ENCODE assay signal across 1 cellular context in the genomic region with DNA sequence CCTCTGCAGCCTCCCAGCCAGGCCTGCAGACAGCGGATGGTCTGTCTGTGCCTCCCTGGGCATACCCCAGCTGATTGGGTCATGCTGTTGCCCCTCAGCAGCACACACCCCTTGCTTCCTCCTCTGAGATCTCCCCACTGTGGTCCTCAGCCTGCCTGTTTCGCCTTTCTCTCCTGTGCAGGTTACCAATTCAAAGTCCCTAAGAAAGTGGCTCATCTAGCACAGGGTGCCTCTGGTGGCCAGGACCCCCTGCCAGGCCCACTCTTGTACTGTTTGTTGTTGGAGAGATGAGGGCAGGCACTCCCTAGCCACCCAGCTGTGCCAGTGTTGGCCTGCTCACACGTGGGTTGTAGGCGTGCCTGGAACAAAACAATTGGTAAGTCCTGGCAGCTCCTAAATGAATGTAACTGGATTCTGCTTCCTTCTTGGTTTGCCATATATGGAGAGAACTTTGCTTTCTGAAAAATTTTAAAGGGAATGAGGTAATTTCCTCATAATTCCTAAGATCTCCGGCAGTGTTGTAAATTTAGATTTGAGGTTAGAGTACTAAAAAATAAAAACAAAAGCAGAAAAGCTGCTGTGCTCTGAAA.
TF ChIP-seq lines count a peak whose summit lies in the region.

No MANE protein-coding gene starts in this region.

TF ChIP-seq in HEK293, 187 proteins besides CTCF, POLR2A, EP300 and RAD21 (continued from another document):
- TF ChIP-seq, protein P1, sequence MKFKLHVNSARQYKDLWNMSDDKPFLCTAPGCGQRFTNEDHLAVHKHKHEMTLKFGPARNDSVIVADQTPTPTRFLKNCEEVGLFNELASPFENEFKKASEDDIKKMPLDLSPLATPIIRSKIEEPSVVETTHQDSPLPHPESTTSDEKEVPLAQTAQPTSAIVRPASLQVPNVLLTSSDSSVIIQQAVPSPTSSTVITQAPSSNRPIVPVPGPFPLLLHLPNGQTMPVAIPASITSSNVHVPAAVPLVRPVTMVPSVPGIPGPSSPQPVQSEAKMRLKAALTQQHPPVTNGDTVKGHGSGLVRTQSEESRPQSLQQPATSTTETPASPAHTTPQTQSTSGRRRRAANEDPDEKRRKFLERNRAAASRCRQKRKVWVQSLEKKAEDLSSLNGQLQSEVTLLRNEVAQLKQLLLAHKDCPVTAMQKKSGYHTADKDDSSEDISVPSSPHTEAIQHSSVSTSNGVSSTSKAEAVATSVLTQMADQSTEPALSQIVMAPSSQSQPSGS (tag by site-specific recombination; IDR thresholded peaks at IDR 0.05; ENCODE audit: low read depth): 0 out of 2 replicates have a peak, but pooled peaks have one; percentile 23
- TF ChIP-seq ZNF560 (tag by site-specific recombination; IDR thresholded peaks at IDR 0.05; ENCODE audit: borderline replicate concordance): no peak
- no peak for TF ChIP-seq ZNF114 (tag by site-specific recombination; IDR thresholded peaks at IDR 0.05)
- TF ChIP-seq SALL2 (tag by site-specific recombination; IDR thresholded peaks at IDR 0.05; ENCODE audit: borderline replicate concordance): no peak
- peak; percentile 37 for TF ChIP-seq ZXDB (tag by site-specific recombination; IDR thresholded peaks at IDR 0.05)
- TF ChIP-seq, protein P2, sequence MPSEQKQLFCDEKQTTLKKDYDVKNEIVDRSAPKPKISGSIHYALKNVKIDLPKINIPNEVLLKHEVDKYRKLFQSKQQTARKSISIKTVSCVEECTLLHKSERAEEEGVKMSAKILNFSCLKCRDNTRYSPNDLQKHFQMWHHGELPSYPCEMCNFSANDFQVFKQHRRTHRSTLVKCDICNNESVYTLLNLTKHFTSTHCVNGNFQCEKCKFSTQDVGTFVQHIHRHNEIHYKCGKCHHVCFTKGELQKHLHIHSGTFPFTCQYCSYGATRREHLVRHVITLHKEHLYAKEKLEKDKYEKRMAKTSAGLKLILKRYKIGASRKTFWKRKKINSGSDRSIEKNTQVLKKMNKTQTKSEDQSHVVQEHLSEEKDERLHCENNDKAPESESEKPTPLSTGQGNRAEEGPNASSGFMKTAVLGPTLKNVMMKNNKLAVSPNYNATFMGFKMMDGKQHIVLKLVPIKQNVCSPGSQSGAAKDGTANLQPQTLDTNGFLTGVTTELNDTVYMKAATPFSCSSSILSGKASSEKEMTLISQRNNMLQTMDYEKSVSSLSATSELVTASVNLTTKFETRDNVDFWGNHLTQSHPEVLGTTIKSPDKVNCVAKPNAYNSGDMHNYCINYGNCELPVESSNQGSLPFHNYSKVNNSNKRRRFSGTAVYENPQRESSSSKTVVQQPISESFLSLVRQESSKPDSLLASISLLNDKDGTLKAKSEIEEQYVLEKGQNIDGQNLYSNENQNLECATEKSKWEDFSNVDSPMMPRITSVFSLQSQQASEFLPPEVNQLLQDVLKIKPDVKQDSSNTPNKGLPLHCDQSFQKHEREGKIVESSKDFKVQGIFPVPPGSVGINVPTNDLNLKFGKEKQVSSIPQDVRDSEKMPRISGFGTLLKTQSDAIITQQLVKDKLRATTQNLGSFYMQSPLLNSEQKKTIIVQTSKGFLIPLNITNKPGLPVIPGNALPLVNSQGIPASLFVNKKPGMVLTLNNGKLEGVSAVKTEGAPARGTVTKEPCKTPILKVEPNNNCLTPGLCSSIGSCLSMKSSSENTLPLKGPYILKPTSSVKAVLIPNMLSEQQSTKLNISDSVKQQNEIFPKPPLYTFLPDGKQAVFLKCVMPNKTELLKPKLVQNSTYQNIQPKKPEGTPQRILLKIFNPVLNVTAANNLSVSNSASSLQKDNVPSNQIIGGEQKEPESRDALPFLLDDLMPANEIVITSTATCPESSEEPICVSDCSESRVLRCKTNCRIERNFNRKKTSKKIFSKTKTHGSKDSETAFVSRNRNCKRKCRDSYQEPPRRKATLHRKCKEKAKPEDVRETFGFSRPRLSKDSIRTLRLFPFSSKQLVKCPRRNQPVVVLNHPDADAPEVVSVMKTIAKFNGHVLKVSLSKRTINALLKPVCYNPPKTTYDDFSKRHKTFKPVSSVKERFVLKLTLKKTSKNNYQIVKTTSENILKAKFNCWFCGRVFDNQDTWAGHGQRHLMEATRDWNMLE (tag by site-specific recombination; conservative IDR thresholded peaks at IDR 0.05; ENCODE audit: low read depth): no peak
- TF ChIP-seq ZBTB8A (tag by site-specific recombination; IDR thresholded peaks at IDR 0.05): peak; percentile 56; the same call in 1 of the 2 replicates
- TF ChIP-seq ZSCAN30 (tag by site-specific recombination; IDR thresholded peaks at IDR 0.05): 0 out of 2 replicates have a peak, but pooled peaks have one; percentile 21
- TF ChIP-seq MYNN (tag by site-specific recombination; IDR thresholded peaks at IDR 0.05; ENCODE audit: borderline replicate concordance): no peak
- TF ChIP-seq, protein P3, sequence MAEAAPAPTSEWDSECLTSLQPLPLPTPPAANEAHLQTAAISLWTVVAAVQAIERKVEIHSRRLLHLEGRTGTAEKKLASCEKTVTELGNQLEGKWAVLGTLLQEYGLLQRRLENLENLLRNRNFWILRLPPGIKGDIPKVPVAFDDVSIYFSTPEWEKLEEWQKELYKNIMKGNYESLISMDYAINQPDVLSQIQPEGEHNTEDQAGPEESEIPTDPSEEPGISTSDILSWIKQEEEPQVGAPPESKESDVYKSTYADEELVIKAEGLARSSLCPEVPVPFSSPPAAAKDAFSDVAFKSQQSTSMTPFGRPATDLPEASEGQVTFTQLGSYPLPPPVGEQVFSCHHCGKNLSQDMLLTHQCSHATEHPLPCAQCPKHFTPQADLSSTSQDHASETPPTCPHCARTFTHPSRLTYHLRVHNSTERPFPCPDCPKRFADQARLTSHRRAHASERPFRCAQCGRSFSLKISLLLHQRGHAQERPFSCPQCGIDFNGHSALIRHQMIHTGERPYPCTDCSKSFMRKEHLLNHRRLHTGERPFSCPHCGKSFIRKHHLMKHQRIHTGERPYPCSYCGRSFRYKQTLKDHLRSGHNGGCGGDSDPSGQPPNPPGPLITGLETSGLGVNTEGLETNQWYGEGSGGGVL (tag by site-specific recombination; IDR thresholded peaks at IDR 0.05): no peak
- TF ChIP-seq ZNF776 (tag by site-specific recombination; IDR thresholded peaks at IDR 0.05; ENCODE audit: borderline replicate concordance): no peak
- no peak for TF ChIP-seq ZNF610 (tag by site-specific recombination; IDR thresholded peaks at IDR 0.05; ENCODE audit: borderline replicate concordance)
- TF ChIP-seq, protein P4, sequence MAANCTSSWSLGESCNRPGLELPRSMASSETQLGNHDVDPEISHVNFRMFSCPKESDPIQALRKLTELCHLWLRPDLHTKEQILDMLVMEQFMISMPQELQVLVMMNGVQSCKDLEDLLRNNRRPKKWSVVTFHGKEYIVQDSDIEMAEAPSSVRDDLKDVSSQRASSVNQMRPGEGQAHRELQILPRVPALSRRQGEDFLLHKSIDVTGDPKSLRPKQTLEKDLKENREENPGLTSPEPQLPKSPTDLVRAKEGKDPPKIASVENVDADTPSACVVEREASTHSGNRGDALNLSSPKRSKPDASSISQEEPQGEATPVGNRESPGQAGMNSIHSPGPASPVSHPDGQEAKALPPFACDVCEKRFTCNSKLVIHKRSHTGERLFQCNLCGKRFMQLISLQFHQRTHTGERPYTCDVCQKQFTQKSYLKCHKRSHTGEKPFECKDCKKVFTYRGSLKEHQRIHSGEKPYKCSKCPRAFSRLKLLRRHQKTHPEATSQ (tag by site-specific recombination; IDR thresholded peaks at IDR 0.05): no peak
- TF ChIP-seq, protein P5, sequence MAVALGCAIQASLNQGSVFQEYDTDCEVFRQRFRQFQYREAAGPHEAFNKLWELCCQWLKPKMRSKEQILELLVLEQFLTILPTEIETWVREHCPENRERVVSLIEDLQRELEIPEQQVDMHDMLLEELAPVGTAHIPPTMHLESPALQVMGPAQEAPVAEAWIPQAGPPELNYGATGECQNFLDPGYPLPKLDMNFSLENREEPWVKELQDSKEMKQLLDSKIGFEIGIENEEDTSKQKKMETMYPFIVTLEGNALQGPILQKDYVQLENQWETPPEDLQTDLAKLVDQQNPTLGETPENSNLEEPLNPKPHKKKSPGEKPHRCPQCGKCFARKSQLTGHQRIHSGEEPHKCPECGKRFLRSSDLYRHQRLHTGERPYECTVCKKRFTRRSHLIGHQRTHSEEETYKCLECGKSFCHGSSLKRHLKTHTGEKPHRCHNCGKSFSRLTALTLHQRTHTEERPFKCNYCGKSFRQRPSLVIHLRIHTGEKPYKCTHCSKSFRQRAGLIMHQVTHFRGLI (tag by site-specific recombination; IDR thresholded peaks at IDR 0.05): peak; percentile 67
- no peak for TF ChIP-seq ZNF701 (tag by site-specific recombination; IDR thresholded peaks at IDR 0.05)
